ENCODE assay signal across 9 cellular contexts in genomic region chr22:35769974-35770373, GRCh38. TPM values are rescaled to one million over a fixed set of nuclear protein-coding genes. Genes with fewer than 3 reads are reported as not detected.
"Had no signal": no experiment of that assay in that cellular context is flagged by ENCODE, and none has a peak within 500 bp of the region (broad histone marks: within the 10 kb centered on the region; RNA-seq: fewer than 3 reads in every experiment).

No MANE protein-coding gene starts in this region.

- H3K27ac ChIP-seq: HL-60 had no signal

- FAIRE-seq: HepG2, HTR-8/SVneo, K562 had no signal

- ATAC-seq: HepG2, K562 had no signal

- H3K4me3 ChIP-seq: K562 had no signal

- DNase-seq: IMR-90, KBM-7 had no signal

RNA-seq across cellular contexts. Expression of gene APOL5, which starts 52.3 kb away (rescaled TPM):
- total RNA-seq: HepG2, HT-29, HT1080, K562 had no signal
- polyA plus RNA-seq: HepG2, IgD-negative memory B cell, K562 had no signal
